9 cellular contexts compared by ENCODE assay signal in the genomic region with DNA sequence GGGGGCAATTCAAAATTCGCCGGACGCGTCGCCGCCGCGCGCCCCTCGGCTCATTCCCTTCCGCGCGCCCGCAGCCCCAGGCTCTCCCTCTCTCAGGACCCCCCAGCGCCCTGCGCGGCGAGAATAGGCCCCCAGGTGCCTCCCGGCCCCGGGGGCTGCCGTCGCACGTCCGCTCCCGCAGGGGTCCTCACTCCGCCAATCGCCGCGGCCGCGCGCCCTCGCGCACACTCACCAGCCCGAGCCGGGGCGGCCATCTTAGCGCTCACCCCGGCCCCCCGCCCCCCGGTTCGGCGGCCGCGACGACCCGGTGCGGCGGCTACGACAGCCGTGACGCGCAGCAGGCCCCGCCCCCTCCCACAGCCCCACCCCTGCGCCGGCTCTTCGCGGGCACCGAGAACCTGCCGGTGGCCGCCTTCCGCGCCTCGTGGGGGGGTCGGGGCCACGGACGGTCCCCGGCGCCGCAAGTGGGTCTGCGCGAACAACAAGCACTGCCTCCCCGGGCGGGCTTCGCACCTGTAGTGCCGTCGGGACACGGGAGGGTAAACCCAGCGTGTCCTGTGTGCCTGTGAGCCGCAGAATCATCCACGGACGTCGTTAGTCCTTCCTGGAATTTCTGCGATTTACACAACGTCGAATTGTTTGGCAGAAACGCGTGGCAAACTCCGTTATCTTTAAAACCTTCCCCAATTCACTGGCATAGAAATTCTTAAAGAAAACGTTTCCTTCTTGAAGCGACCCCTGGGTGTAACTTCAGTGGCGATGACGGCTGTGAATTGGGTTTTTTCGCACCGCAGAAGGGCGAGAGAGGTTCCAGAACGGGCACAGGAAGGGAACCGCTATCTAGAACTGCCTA. TPM values are rescaled to one million over a fixed set of nuclear protein-coding genes. Genes with fewer than 3 reads are reported as not detected.
A peak's percentile ranks its signal among the peaks of the same experiment; 100 is the strongest.
DNase-seq lines count a peak whose midpoint lies in the region; ATAC-seq and TF ChIP-seq lines count a peak whose summit lies in the region.
"Had no signal": no experiment of that assay in that cellular context is flagged by ENCODE, and none has a peak within 500 bp of the region (broad histone marks: within the 10 kb centered on the region; RNA-seq: fewer than 3 reads in every experiment).

No MANE protein-coding gene starts in this region.

- H3K4me3 ChIP-seq in foreskin fibroblast (ENCODE audit: low read depth in 1 of 2, low read length in 2 of 2) (peak overlapping the region; percentile 50 to 58), neuronal stem cell (ENCODE audit: low read length in 2 of 2) (peak overlapping the region; percentile 45 to 99), stomach (peak overlapping the region; percentile 71 to 87 (median 76))

- H3K9me3 Mint-ChIP-seq in activated T-helper 17 cell treated with anti-CD3 and anti-CD28 coated beads, Interleukin-2, amount 50 U/mL, for 72 hours: no peaks in the 10 kb centered on the region

- H2BK5ac ChIP-seq in neuronal stem cell (ENCODE audit: low read length): peak overlapping the region; percentile 99

- H2BK120ac ChIP-seq in neuronal stem cell (ENCODE audit: low read depth, low read length): peak overlapping the region; percentile 96

- H3K27me3 Mint-ChIP-seq in activated T-helper 17 cell treated with anti-CD3 and anti-CD28 coated beads, Interleukin-2, amount 50 U/mL, for 72 hours: peaks cover 8% of the 10 kb centered on the region

- H3K9me3 ChIP-seq in neuronal stem cell (replicated peaks in 1 of 2; ENCODE audit: control insufficient read depth in 2 of 2, insufficient read depth in 1 of 2, low read depth in 1 of 2, low read length in 2 of 2) (peaks cover 0 to 12% of the 10 kb centered on the region in 2 donors), stomach (peaks cover 0 to 17% (median 0%) of the 10 kb centered on the region in 4 donors)

- peaks cover 0 to 76% (median 0%) of the 10 kb centered on the region in 3 experiments for H3K27me3 ChIP-seq in neuronal stem cell (ENCODE audit: control insufficient read depth in 3 of 3, insufficient read depth in 3 of 3, low read depth in 1 of 3, low read length in 3 of 3)
- H3K27me3 ChIP-seq in stomach: peaks cover 0 to 34% (median 17%) of the 10 kb centered on the region in 3 donors

- TF ChIP-seq POLR2A in stomach (IDR thresholded peaks at IDR 0.05): no peak

- no peak for TF ChIP-seq EP300 in stomach (IDR thresholded peaks at IDR 0.05)

- peak overlapping the region; percentile 54 for H3K4me2 ChIP-seq in neuronal stem cell (ENCODE audit: insufficient read depth, low read length, poor library complexity, severe bottlenecking)

- peak overlapping the region; percentile 100 for H3K18ac ChIP-seq in neuronal stem cell (ENCODE audit: low read length)

- peak overlapping the region; percentile 97 for H2BK12ac ChIP-seq in neuronal stem cell (ENCODE audit: low read length)

- H2AK5ac ChIP-seq in neuronal stem cell (ENCODE audit: low read depth, low read length): peak overlapping the region; percentile 99

- H3K9ac ChIP-seq in neuronal stem cell (ENCODE audit: low read depth, low read length, poor library complexity): peak overlapping the region; percentile 100

- peak overlapping the region; percentile 100 for H2BK15ac ChIP-seq in neuronal stem cell (ENCODE audit: low read length)

- peaks cover 0 to 17% of the 10 kb centered on the region in 2 donors for H3K4me1 ChIP-seq in neuronal stem cell (ENCODE audit: control insufficient read depth in 2 of 2, insufficient read depth in 1 of 2, low read depth in 1 of 2, low read length in 2 of 2)
- H3K4me1 ChIP-seq in stomach: peaks cover 0 to 21% (median 18%) of the 10 kb centered on the region in 4 donors

- peak overlapping the region; percentile 83 for H3K4me3 Mint-ChIP-seq in activated T-helper 17 cell treated with anti-CD3 and anti-CD28 coated beads, Interleukin-2, amount 50 U/mL, for 72 hours

- H4K91ac ChIP-seq in neuronal stem cell (ENCODE audit: low read depth, low read length, poor library complexity): peak overlapping the region; percentile 97

- no peaks in the 10 kb centered on the region for H3K36me3 ChIP-seq in neuronal stem cell (replicated peaks in 1 of 2; ENCODE audit: control insufficient read depth in 2 of 2, insufficient read depth in 2 of 2, low read length in 2 of 2)
- H3K36me3 ChIP-seq in stomach: no peaks in the 10 kb centered on the region

- peak; percentile 87 for ATAC-seq in activated T-helper 17 cell treated with anti-CD3 and anti-CD28 coated beads, Interleukin-2, amount 50 U/mL, for 72 hours (replicated peaks)
- ATAC-seq in GM18907 (IDR thresholded peaks at IDR 0.05; ENCODE audit: unreplicated experiment): no peak
- ATAC-seq in GM21528 (IDR thresholded peaks at IDR 0.05; ENCODE audit: low FRiP score, unreplicated experiment): no peak

- peak overlapping the region; percentile 95 for H2AFZ ChIP-seq in neuronal stem cell (ENCODE audit: low read length)

- peak overlapping the region; percentile 95 for H3K27ac ChIP-seq in neuronal stem cell (replicated peaks; ENCODE audit: low read length)
- H3K27ac ChIP-seq in stomach: peak overlapping the region; percentile 34 to 88 (median 69)

- no peaks in the 10 kb centered on the region for H3K36me3 Mint-ChIP-seq in activated T-helper 17 cell treated with anti-CD3 and anti-CD28 coated beads, Interleukin-2, amount 50 U/mL, for 72 hours (ENCODE audit: low read depth)

- H3K23ac ChIP-seq in neuronal stem cell (ENCODE audit: low read depth, low read length, poor library complexity): peak overlapping the region; percentile 97

- H3K4ac ChIP-seq in neuronal stem cell (ENCODE audit: low read length): peak overlapping the region; percentile 99

- intact Hi-C loops in stomach (cut with DNase I; ENCODE audit: low total_unique reads): no loop called here

- peaks cover 4% of the 10 kb centered on the region for H3K79me1 ChIP-seq in neuronal stem cell (ENCODE audit: low read depth, low read length)

- peak overlapping the region; percentile 95 for H3K14ac ChIP-seq in neuronal stem cell (ENCODE audit: low read length)

- DNase-seq in DMS79 treated with DMSO at 0.1 percent for 48 hours (lab: John Stamatoyannopoulos, UW) (peak; percentile 50), NCI-H510A (lab: John Stamatoyannopoulos, UW) (peak; percentile 44), foreskin fibroblast (peak; percentile 25 to 70), neuronal stem cell (ENCODE audit: low spot score) (peak; percentile 76), stomach (peak; percentile 48)

- no peaks in the 10 kb centered on the region for H3K4me1 Mint-ChIP-seq in activated T-helper 17 cell treated with anti-CD3 and anti-CD28 coated beads, Interleukin-2, amount 50 U/mL, for 72 hours

- no peak overlapping the region for H3K27ac Mint-ChIP-seq in activated T-helper 17 cell treated with anti-CD3 and anti-CD28 coated beads, Interleukin-2, amount 50 U/mL, for 72 hours

- no peak overlapping the region for H4K8ac ChIP-seq in neuronal stem cell (ENCODE audit: low read depth, low read length)

- no peak for TF ChIP-seq CTCF in foreskin fibroblast (IDR thresholded peaks at IDR 0.05; ENCODE audit: low read depth, low read length)
- TF ChIP-seq CTCF in stomach (IDR thresholded peaks at IDR 0.05): no peak

- no CpG with 5 or more reads among the region's 98 CpGs for WGBS in neuronal stem cell (ENCODE audit: extremely low coverage in 2 of 2, insufficient read length in 2 of 2, insufficient replicate concordance in 1 of 2), 2 donors
- WGBS in stomach, 5 donors: 6 to 15% (median 7%) methylated on average over 41 to 98 of the region's 98 CpGs

RNA-seq across cellular contexts. Expression of gene USP44, which starts 2.5 kb away (rescaled TPM):
- total RNA-seq in activated T-helper 17 cell treated with anti-CD3 and anti-CD28 coated beads, Interleukin-2, amount 50 U/mL, for 72 hours: under 1 TPM; 0.82 to 0.93 TPM
- polyA plus RNA-seq in neuronal stem cell (2013, experiment 1 of 2): 74.0 TPM
- polyA plus RNA-seq in neuronal stem cell (2013, experiment 2 of 2): 77.3 TPM
- 1 to 10 TPM in 1 of 5 donors, under 1 TPM in 2, not detected in 2; under 0.01 to 2.6 (median 0.43) TPM for total RNA-seq in stomach
- under 1 TPM; 0.19 to 0.61 (median 0.28) TPM for polyA plus RNA-seq in stomach
- total RNA-seq: HT1080 had no signal
